In the genomic region with DNA sequence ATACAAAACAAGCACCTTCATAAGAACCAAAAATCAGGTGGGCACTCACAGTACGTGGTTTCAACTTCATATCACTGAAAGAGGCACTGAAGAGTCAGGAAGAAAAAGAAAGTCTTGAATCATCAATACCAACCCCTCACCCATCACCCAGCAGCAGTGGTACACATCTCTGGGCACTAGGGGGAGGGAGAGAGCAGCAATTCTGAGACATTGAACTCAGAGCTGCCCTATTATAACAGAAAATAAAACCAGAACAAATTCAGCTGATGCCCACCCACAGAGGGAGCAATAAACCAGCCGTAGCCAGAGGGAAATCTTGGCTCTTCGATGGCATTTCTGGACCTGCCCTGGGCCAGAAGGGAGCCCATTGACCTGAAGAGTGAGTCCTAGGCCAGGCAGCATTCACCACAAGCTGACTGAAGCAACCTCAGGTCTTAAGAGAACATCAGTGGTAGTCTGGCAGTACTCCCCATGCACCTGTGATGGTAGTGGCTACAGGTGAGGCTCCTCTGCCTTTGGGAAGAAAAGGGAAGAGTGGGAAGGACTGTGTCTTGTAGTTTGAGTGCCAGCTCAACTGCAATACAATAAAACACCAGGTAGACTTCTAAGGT, we compare ENCODE assay signal across 8 cellular contexts. TPM values are rescaled to one million over a fixed set of nuclear protein-coding genes. Genes with fewer than 3 reads are reported as not detected.
A peak's percentile ranks its signal among the peaks of the same experiment; 100 is the strongest.
DNase-seq lines count a peak whose midpoint lies in the region; ATAC-seq and TF ChIP-seq lines count a peak whose summit lies in the region.

No MANE protein-coding gene starts in this region.

- CTCF ChIA-PET in AG04450 (lab: Charles Lee) (interaction anchor here (0.6 to 4.0 kb wide), 56 partner anchors 9 to 1788 kb away, joined by 3 to 26 read pairs (median 4); a partner anchor contains a TSS), WTC11 (lab: Charles Lee) (interaction anchor here (0.5 to 2.2 kb wide), 44 partner anchors 9 to 1034 kb away, joined by 3 to 22 read pairs (median 4); a partner anchor contains a TSS)
- CTCF ChIA-PET in CD8-positive, alpha-beta T cell (lab: Charles Lee), result interaction anchor here (0.8 to 1.7 kb wide), 2 partner anchors 15 to 25 kb away, joined by 3 to 4 read pairs; no protein-coding TSS in a partner anchor

- no peaks in the 10 kb centered on the region for H3K9me3 ChIP-seq in AG04450 (ENCODE audit: control insufficient read depth, insufficient read depth, low read length)
- H3K9me3 ChIP-seq in CD8-positive, alpha-beta T cell (ENCODE audit: low read length), result no peaks in the 10 kb centered on the region

- H3K9me3 Mint-ChIP-seq in WTC11, result peaks cover 3% of the 10 kb centered on the region; the same call in 1 of the 2 replicates
- H3K9me3 Mint-ChIP-seq in CD8-positive, alpha-beta T cell, result peaks cover 31% of the 10 kb centered on the region

- peak; percentile 92 for TF ChIP-seq CTCF in AG04450 (IDR thresholded peaks at IDR 0.05; ENCODE audit: low read depth, low read length)
- peak; percentile 80 for TF ChIP-seq CTCF in GM13977 (IDR thresholded peaks at IDR 0.05; ENCODE audit: extremely low read depth, insufficient read depth, missing control alignments)
- TF ChIP-seq CTCF in WTC11 (IDR thresholded peaks at IDR 0.05), result peak; percentile 80
- no peak for TF ChIP-seq CTCF in CD8-positive, alpha-beta T cell (IDR thresholded peaks at IDR 0.05)

- no peak overlapping the region for H3K4me3 Mint-ChIP-seq in WTC11
- no peak overlapping the region for H3K4me3 Mint-ChIP-seq in CD8-positive, alpha-beta T cell

- H3K4me1 ChIP-seq in CD8-positive, alpha-beta T cell (ENCODE audit: insufficient read depth, low read length), result no peaks in the 10 kb centered on the region

- H3K36me3 Mint-ChIP-seq in WTC11, result no peaks in the 10 kb centered on the region
- H3K36me3 Mint-ChIP-seq in CD8-positive, alpha-beta T cell, result no peaks in the 10 kb centered on the region

- no peaks in the 10 kb centered on the region for H3K36me3 ChIP-seq in CD8-positive, alpha-beta T cell (ENCODE audit: insufficient read depth, low read length)

- H3K27ac Mint-ChIP-seq in WTC11, result no peak overlapping the region
- no peak overlapping the region for H3K27ac Mint-ChIP-seq in CD8-positive, alpha-beta T cell

- DNase-seq in AG04450 (ENCODE audit: low read depth, low spot score) (peak; percentile 8), GM13977 (ENCODE audit: low spot score) (peak; percentile 53), M059J (ENCODE audit: low read depth) (peak; percentile 66), WTC11 (ENCODE audit: low spot score) (peak; percentile 78), globus pallidus (ENCODE audit: low spot score) (peak; percentile 63)
- peak; percentile 24 for DNase-seq in stimulated activated naive CD8-positive, alpha-beta T cell treated with anti-CD3 and anti-CD28 coated beads, Interleukin-15, Interleukin-2, amounts not matched to agents 100 U/mL and 50 U/mL, for 24 hours
- no peak for DNase-seq in CD8-positive, alpha-beta T cell

- H3K4me1 Mint-ChIP-seq in WTC11, result no peaks in the 10 kb centered on the region
- H3K4me1 Mint-ChIP-seq in CD8-positive, alpha-beta T cell (ENCODE audit: low read depth), result no peaks in the 10 kb centered on the region

- in situ Hi-C loops in GM13977 (cut with MboI; ENCODE audit: low pct_unique_long_range_greater_than_20kb, low sequenced_read_pairs, unreplicated experiment), result no loop called here

- no peak overlapping the region for H3K27ac ChIP-seq in AG04450 (ENCODE audit: low read depth, low read length)
- H3K27ac ChIP-seq in CD8-positive, alpha-beta T cell (ENCODE audit: low read depth, low read length), result no peak overlapping the region

- 0 out of 2 replicates have a peak overlapping the region, but pooled peaks have one; percentile 5 for H3K4me3 ChIP-seq in AG04450 (ENCODE audit: low read depth, low read length)
- H3K4me3 ChIP-seq in CD8-positive, alpha-beta T cell (ENCODE audit: low read depth, low read length), result no peak overlapping the region

- intact Hi-C loops in CD8-positive, alpha-beta T cell (cut with DNase I, micrococcal nuclease), result no loop called here

- ATAC-seq in HG02623 (IDR thresholded peaks at IDR 0.05; ENCODE audit: unreplicated experiment) (peak; percentile 96), WTC11 (peak; percentile 100)
- no peak for ATAC-seq in stimulated activated naive CD8-positive, alpha-beta T cell treated with anti-CD3 and anti-CD28 coated beads, Interleukin-15, Interleukin-2, amounts not matched to agents 100 U/mL and 50 U/mL, for 24 hours
- ATAC-seq in CD8-positive, alpha-beta T cell, result no peak

- H3K27me3 Mint-ChIP-seq in WTC11 (ENCODE audit: low read depth), result no peaks in the 10 kb centered on the region
- H3K27me3 Mint-ChIP-seq in CD8-positive, alpha-beta T cell (ENCODE audit: low read depth), result peaks cover 17% of the 10 kb centered on the region

- no peaks in the 10 kb centered on the region for H3K27me3 ChIP-seq in AG04450 (ENCODE audit: control insufficient read depth, insufficient read depth, low read length)
- no peaks in the 10 kb centered on the region for H3K27me3 ChIP-seq in CD8-positive, alpha-beta T cell (ENCODE audit: insufficient read depth, low read length)

- POLR2A ChIA-PET in AG04450 (lab: Yijun Ruan, JAX) (no interaction called here), WTC11 (lab: Charles Lee) (no interaction called here)
- POLR2A ChIA-PET in CD8-positive, alpha-beta T cell (lab: Charles Lee), result no interaction called here

TF ChIP-seq in WTC11, 78 proteins besides CTCF, POLR2A, EP300 and RAD21 (continues in another document):
- TF ChIP-seq, protein P1, sequence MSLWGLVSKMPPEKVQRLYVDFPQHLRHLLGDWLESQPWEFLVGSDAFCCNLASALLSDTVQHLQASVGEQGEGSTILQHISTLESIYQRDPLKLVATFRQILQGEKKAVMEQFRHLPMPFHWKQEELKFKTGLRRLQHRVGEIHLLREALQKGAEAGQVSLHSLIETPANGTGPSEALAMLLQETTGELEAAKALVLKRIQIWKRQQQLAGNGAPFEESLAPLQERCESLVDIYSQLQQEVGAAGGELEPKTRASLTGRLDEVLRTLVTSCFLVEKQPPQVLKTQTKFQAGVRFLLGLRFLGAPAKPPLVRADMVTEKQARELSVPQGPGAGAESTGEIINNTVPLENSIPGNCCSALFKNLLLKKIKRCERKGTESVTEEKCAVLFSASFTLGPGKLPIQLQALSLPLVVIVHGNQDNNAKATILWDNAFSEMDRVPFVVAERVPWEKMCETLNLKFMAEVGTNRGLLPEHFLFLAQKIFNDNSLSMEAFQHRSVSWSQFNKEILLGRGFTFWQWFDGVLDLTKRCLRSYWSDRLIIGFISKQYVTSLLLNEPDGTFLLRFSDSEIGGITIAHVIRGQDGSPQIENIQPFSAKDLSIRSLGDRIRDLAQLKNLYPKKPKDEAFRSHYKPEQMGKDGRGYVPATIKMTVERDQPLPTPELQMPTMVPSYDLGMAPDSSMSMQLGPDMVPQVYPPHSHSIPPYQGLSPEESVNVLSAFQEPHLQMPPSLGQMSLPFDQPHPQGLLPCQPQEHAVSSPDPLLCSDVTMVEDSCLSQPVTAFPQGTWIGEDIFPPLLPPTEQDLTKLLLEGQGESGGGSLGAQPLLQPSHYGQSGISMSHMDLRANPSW (CRISPR knock-in tag; conservative IDR thresholded peaks at IDR 0.05; ENCODE audit: low read depth), result no peak
- TF ChIP-seq, protein P2, sequence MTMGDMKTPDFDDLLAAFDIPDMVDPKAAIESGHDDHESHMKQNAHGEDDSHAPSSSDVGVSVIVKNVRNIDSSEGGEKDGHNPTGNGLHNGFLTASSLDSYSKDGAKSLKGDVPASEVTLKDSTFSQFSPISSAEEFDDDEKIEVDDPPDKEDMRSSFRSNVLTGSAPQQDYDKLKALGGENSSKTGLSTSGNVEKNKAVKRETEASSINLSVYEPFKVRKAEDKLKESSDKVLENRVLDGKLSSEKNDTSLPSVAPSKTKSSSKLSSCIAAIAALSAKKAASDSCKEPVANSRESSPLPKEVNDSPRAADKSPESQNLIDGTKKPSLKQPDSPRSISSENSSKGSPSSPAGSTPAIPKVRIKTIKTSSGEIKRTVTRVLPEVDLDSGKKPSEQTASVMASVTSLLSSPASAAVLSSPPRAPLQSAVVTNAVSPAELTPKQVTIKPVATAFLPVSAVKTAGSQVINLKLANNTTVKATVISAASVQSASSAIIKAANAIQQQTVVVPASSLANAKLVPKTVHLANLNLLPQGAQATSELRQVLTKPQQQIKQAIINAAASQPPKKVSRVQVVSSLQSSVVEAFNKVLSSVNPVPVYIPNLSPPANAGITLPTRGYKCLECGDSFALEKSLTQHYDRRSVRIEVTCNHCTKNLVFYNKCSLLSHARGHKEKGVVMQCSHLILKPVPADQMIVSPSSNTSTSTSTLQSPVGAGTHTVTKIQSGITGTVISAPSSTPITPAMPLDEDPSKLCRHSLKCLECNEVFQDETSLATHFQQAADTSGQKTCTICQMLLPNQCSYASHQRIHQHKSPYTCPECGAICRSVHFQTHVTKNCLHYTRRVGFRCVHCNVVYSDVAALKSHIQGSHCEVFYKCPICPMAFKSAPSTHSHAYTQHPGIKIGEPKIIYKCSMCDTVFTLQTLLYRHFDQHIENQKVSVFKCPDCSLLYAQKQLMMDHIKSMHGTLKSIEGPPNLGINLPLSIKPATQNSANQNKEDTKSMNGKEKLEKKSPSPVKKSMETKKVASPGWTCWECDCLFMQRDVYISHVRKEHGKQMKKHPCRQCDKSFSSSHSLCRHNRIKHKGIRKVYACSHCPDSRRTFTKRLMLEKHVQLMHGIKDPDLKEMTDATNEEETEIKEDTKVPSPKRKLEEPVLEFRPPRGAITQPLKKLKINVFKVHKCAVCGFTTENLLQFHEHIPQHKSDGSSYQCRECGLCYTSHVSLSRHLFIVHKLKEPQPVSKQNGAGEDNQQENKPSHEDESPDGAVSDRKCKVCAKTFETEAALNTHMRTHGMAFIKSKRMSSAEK (CRISPR knock-in tag; IDR thresholded peaks at IDR 0.05; ENCODE audit: borderline replicate concordance), result no peak

RNA-seq across cellular contexts. Expression of a gene that starts 42.2 kb away (rescaled TPM):
- not detected in 2 replicates for polyA plus RNA-seq in AG04450 (2011; rRNA removed)
- polyA minus RNA-seq in AG04450 (2011; rRNA and poly(A)+ RNA removed), result not detected in 2 replicates
- 0.02 TPM in 1 of 2 replicates, not detected in the other for total RNA-seq in M059J (2014; rRNA removed; shearing (Covaris generic))
- total RNA-seq in WTC11 (2021), result 0.80 to 1.1 TPM (median 1.0 TPM) in 3 replicates
- total RNA-seq in CD8-positive, alpha-beta T cell, result not detected

Comparison
In these comparisons a context has a peak if more than half of its experiments do, and no peak if none do; other contexts are left out.
1. DNase-seq: peak in AG04450 (single experiment), GM13977 (single experiment), M059J (single experiment), WTC11 (single experiment), globus pallidus (single experiment) and stimulated activated naive CD8-positive, alpha-beta T cell treated with anti-CD3 and anti-CD28 coated beads, Interleukin-15, Interleukin-2, amounts not matched to agents 100 U/mL and 50 U/mL, for 24 hours (single experiment); none in CD8-positive, alpha-beta T cell (0 of 7).
2. ATAC-seq: peak in HG02623 (single experiment) and WTC11 (single experiment); none in stimulated activated naive CD8-positive, alpha-beta T cell treated with anti-CD3 and anti-CD28 coated beads, Interleukin-15, Interleukin-2, amounts not matched to agents 100 U/mL and 50 U/mL, for 24 hours (single experiment) and CD8-positive, alpha-beta T cell (single experiment).